ENCODE assay signal across 24 cellular contexts in the genomic region with DNA sequence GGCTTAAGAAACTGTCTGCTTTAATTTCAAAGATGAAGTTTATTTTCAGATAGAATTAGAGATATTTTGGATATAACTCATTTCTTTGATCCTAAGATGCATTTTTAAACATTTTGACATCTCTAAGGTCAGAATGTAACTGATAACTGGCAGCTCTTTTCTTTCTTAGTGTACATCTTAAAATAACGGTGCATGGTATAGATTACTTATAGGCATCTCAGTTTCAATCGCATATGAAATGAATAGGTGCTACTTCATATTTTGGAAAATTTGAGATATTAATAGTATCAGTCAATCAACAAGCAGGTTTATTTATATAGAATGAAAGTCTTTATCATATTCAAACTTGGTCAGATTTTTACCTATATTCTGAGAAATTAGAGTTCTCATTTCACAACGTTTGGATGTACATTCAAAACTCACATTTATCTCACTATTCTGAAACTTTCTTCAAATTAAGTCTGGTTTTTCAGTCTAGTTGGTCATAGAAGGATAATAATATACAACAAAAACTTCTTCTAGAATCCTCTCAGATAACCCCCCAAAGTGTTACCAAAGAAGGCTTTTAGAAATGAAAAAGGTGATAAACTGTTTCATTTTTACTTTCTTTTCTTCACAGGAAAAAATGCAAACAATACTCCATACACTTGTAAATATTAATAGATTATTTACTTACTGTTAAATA.
"Had no signal": no experiment of that assay in that cellular context is flagged by ENCODE, and none has a peak within 500 bp of the region (broad histone marks: within the 10 kb centered on the region; RNA-seq: fewer than 3 reads in every experiment).

No MANE protein-coding gene starts in this region.

- H3K36me3 ChIP-seq: ovary had no signal

- H3K4me1 Mint-ChIP-seq: endodermal cell, nephron progenitor cell had no signal

- H3K27me3 ChIP-seq: breast epithelium, esophagus muscularis mucosa, heart right ventricle, neutrophil, ovary, right lobe of liver, uterus had no signal

- H3K27ac Mint-ChIP-seq: activated CD8-positive, alpha-beta T cell treated with anti-CD3 and anti-CD28 coated beads for 36 hours; activated naive CD4-positive, alpha-beta T cell treated with anti-CD3 and anti-CD28 coated beads, Interleukin-2, amount 50 U/mL, for 72 hours; activated T-helper 2 cell treated with anti-CD3 and anti-CD28 coated beads, Interferon-gamma antibody, Interleukin-2, Interleukin-4, amounts not matched to agents 10 μg/mL and 5 μg/mL and 100 μg/mL, durations not matched to agents 14 hours and 24 hours and 36 hours; dendritic cell treated with granulocyte-macrophage colony-stimulating factor and Interleukin-4, amounts not matched to agents 40 ng/mL and 50 ng/mL, for 4 days; endodermal cell; progenitor cell of endocrine pancreas; stimulated activated naive CD8-positive, alpha-beta T cell treated with anti-CD3 and anti-CD28 coated beads, Interleukin-15, Interleukin-2, amounts not matched to agents 100 ng/mL and 50 ng/mL, for 24 hours had no signal

- H3K36me3 Mint-ChIP-seq: activated naive CD4-positive, alpha-beta T cell treated with anti-CD3 and anti-CD28 coated beads, Interleukin-2, amount 50 U/mL, for 72 hours had no signal

- H3K4me1 ChIP-seq: breast epithelium, esophagus muscularis mucosa, heart right ventricle, right lobe of liver, uterus had no signal

- H3K27ac ChIP-seq: breast epithelium, esophagus muscularis mucosa, heart right ventricle, neutrophil, ovary, right lobe of liver, thoracic aorta, uterus had no signal

- H3K9me3 Mint-ChIP-seq: activated CD8-positive, alpha-beta T cell treated with anti-CD3 and anti-CD28 coated beads for 36 hours; activated naive CD4-positive, alpha-beta T cell treated with anti-CD3 and anti-CD28 coated beads, Interleukin-2, amount 50 U/mL, for 72 hours; activated T-cell treated with anti-CD3 and anti-CD28 coated beads, Interleukin-2, amount 50 U/mL, for 4 hours; activated T-helper 2 cell treated with anti-CD3 and anti-CD28 coated beads, Interferon-gamma antibody, Interleukin-2, Interleukin-4, amounts not matched to agents 10 μg/mL and 5 μg/mL and 100 μg/mL, durations not matched to agents 14 hours and 24 hours and 36 hours; dendritic cell treated with granulocyte-macrophage colony-stimulating factor and Interleukin-4, amounts not matched to agents 40 ng/mL and 50 ng/mL, for 4 days; stimulated activated naive CD8-positive, alpha-beta T cell treated with anti-CD3 and anti-CD28 coated beads, Interleukin-15, Interleukin-2, amounts not matched to agents 100 ng/mL and 50 ng/mL, for 24 hours had no signal

- H3K4me3 ChIP-seq: breast epithelium, esophagus muscularis mucosa, heart right ventricle, ovary, right lobe of liver, thoracic aorta, uterus had no signal

- H3K9me3 ChIP-seq: breast epithelium, esophagus muscularis mucosa, heart right ventricle, neutrophil, ovary, right lobe of liver, thoracic aorta, uterus had no signal

- H3K4me3 Mint-ChIP-seq: activated CD8-positive, alpha-beta T cell treated with anti-CD3 and anti-CD28 coated beads for 36 hours; activated T-cell treated with anti-CD3 and anti-CD28 coated beads, Interleukin-2, amount 50 U/mL, for 4 hours; dendritic cell treated with granulocyte-macrophage colony-stimulating factor and Interleukin-4, amounts not matched to agents 40 ng/mL and 50 ng/mL, for 4 days; endodermal cell; nephron progenitor cell; stimulated activated naive CD8-positive, alpha-beta T cell treated with anti-CD3 and anti-CD28 coated beads, Interleukin-15, Interleukin-2, amounts not matched to agents 100 ng/mL and 50 ng/mL, for 24 hours had no signal

- DNase-seq: activated CD4-positive, alpha-beta T cell treated with anti-CD3 and anti-CD28 coated beads, Interleukin-2, amount 50 U/mL, for 1 hour; activated CD8-positive, alpha-beta T cell treated with anti-CD3 and anti-CD28 coated beads for 36 hours; activated naive CD4-positive, alpha-beta T cell; activated T-cell treated with anti-CD3 and anti-CD28 coated beads, Interleukin-2, amount 50 U/mL, for 4 hours; central memory CD4-positive, alpha-beta T cell; endodermal cell; foreskin melanocyte; heart right ventricle; mammary epithelial cell; nephron progenitor cell; ovary; right lobe of liver; stimulated activated CD4-positive, alpha-beta T cell treated with anti-CD3 and anti-CD28 coated beads, Interleukin-4, amount 100 ng/mL, for 1 hour; trophoblast cell; uterus had no signal

- ATAC-seq: activated CD8-positive, alpha-beta T cell treated with anti-CD3 and anti-CD28 coated beads for 36 hours; activated T-cell treated with anti-CD3 and anti-CD28 coated beads, Interleukin-2, amount 50 U/mL, for 4 hours; heart right ventricle; right lobe of liver had no signal
